In genomic region chr14:104798300-104799238, GRCh38 we compare ENCODE assay signal across 10 cellular contexts. TPM values are rescaled to one million over a fixed set of nuclear protein-coding genes. Genes with fewer than 3 reads are reported as not detected.
A peak's percentile ranks its signal among the peaks of the same experiment; 100 is the strongest.
DNase-seq lines count a peak whose midpoint lies in the region; ATAC-seq and TF ChIP-seq lines count a peak whose summit lies in the region.
"Had no signal": no experiment of that assay in that cellular context is flagged by ENCODE, and none has a peak within 500 bp of the region (broad histone marks: within the 10 kb centered on the region; RNA-seq: fewer than 3 reads in every experiment).

No MANE protein-coding gene starts in this region.

- H3K4me3 ChIP-seq in CD8-positive, alpha-beta T cell (ENCODE audit: low read depth, low read length): no peak overlapping the region
- H3K4me3 ChIP-seq in Peyer's patch (no peak overlapping the region), right cardiac atrium (ENCODE audit: low read length) (no peak overlapping the region), rectal smooth muscle tissue (ENCODE audit: low read length) (no peak overlapping the region)

- intact Hi-C loops in CD8-positive, alpha-beta T cell (cut with DNase I, micrococcal nuclease): loop anchor here (5.0 to 10.0 kb wide), 3 partner anchors 189 to 519 kb away; partner anchors contain the start of genes BTBD6 (in 1 of the 2) and CLBA1 (in 1 of the 2)
- intact Hi-C loops in right cardiac atrium (cut with DNase I): no loop called here

- peak overlapping the region; percentile 74 for H3K27ac Mint-ChIP-seq in CD8-positive, alpha-beta T cell

- H3K27me3 Mint-ChIP-seq in CD8-positive, alpha-beta T cell (ENCODE audit: low read depth): no peaks in the 10 kb centered on the region

- no peak overlapping the region for H3K9ac ChIP-seq in rectal smooth muscle tissue (ENCODE audit: low read length)

- peaks cover 40% of the 10 kb centered on the region for H3K4me1 Mint-ChIP-seq in CD8-positive, alpha-beta T cell (ENCODE audit: low read depth)

- H3K4me3 Mint-ChIP-seq in CD8-positive, alpha-beta T cell: peak overlapping the region; percentile 79

- POLR2A ChIA-PET in CD8-positive, alpha-beta T cell (lab: Charles Lee): no interaction called here

- no peaks in the 10 kb centered on the region for H3K36me3 ChIP-seq in CD8-positive, alpha-beta T cell (ENCODE audit: insufficient read depth, low read length)
- H3K36me3 ChIP-seq in Peyer's patch (no peaks in the 10 kb centered on the region), rectal smooth muscle tissue (ENCODE audit: control insufficient read depth, insufficient read depth, low read length) (no peaks in the 10 kb centered on the region)

- no peaks in the 10 kb centered on the region for H3K27me3 ChIP-seq in CD8-positive, alpha-beta T cell (ENCODE audit: insufficient read depth, low read length)
- H3K27me3 ChIP-seq in Peyer's patch: no peaks in the 10 kb centered on the region
- no peaks in the 10 kb centered on the region for H3K27me3 ChIP-seq in right cardiac atrium (ENCODE audit: control insufficient read depth, insufficient read depth)
- H3K27me3 ChIP-seq in rectal smooth muscle tissue (ENCODE audit: control insufficient read depth, insufficient read depth, low read length): no peaks in the 10 kb centered on the region

- H3K9me3 Mint-ChIP-seq in CD8-positive, alpha-beta T cell: no peaks in the 10 kb centered on the region
- H3K9me3 Mint-ChIP-seq: HFFc6 had no signal

- H3K9me3 ChIP-seq in CD8-positive, alpha-beta T cell (ENCODE audit: low read length): no peaks in the 10 kb centered on the region
- H3K9me3 ChIP-seq in Peyer's patch: no peaks in the 10 kb centered on the region
- H3K9me3 ChIP-seq in right cardiac atrium (ENCODE audit: control insufficient read depth, low read length): no peaks in the 10 kb centered on the region

- TF ChIP-seq CTCF in CD8-positive, alpha-beta T cell (IDR thresholded peaks at IDR 0.05): no peak
- TF ChIP-seq CTCF in Peyer's patch (IDR thresholded peaks at IDR 0.05): no peak

- no peak overlapping the region for H3K27ac ChIP-seq in CD8-positive, alpha-beta T cell (ENCODE audit: low read depth, low read length)
- H3K27ac ChIP-seq in Peyer's patch: peak overlapping the region; percentile 90 to 98 (median 94)
- H3K27ac ChIP-seq in right cardiac atrium (ENCODE audit: low read length): peak overlapping the region; percentile 97
- H3K27ac ChIP-seq in rectal smooth muscle tissue (ENCODE audit: low read depth, low read length): peak overlapping the region; percentile 96

- WGBS in right cardiac atrium: 71% methylated on average over 16 of the region's 16 CpGs

- H3K4me1 ChIP-seq in CD8-positive, alpha-beta T cell (ENCODE audit: insufficient read depth, low read length): peaks cover 42% of the 10 kb centered on the region
- peaks cover 6 to 70% (median 30%) of the 10 kb centered on the region in 4 donors for H3K4me1 ChIP-seq in Peyer's patch
- H3K4me1 ChIP-seq in right cardiac atrium (ENCODE audit: control insufficient read depth, insufficient read depth, low read length): peaks cover 11% of the 10 kb centered on the region
- peaks cover 20% of the 10 kb centered on the region for H3K4me1 ChIP-seq in rectal smooth muscle tissue (ENCODE audit: control insufficient read depth, insufficient read depth, low read length)

- ATAC-seq in CD8-positive, alpha-beta T cell: no peak
- no peak for ATAC-seq in right cardiac atrium
- ATAC-seq in stimulated activated naive CD8-positive, alpha-beta T cell treated with anti-CD3 and anti-CD28 coated beads, Interleukin-15, Interleukin-2, amounts not matched to agents 100 U/mL and 50 U/mL, for 24 hours: no peak
- no peak for ATAC-seq in HG03469 (IDR thresholded peaks at IDR 0.05; ENCODE audit: unreplicated experiment)

- no peak for TF ChIP-seq POLR2A in Peyer's patch (IDR thresholded peaks at IDR 0.05)

- H3K36me3 Mint-ChIP-seq in CD8-positive, alpha-beta T cell: no peaks in the 10 kb centered on the region

- CTCF ChIA-PET in CD8-positive, alpha-beta T cell (lab: Charles Lee): interaction anchor here (1.1 to 1.8 kb wide), 3 partner anchors 27 to 29 kb away, joined by 3 to 7 read pairs (median 4); no protein-coding TSS in a partner anchor

- DNase-seq in CD8-positive, alpha-beta T cell: no peak
- no peak for DNase-seq in Peyer's patch
- peak in 1 of 3 donors; percentile 23 for DNase-seq in right cardiac atrium
- DNase-seq in superior temporal gyrus (ENCODE audit: extremely low spot score): no peak
- no peak for DNase-seq in stimulated activated naive CD8-positive, alpha-beta T cell treated with anti-CD3 and anti-CD28 coated beads, Interleukin-15, Interleukin-2, amounts not matched to agents 100 U/mL and 50 U/mL, for 24 hours
- no peak for DNase-seq in DMS 273 (lab: John Stamatoyannopoulos, UW; ENCODE audit: unreplicated experiment)
- DNase-seq: HFFc6, NCI-H2029 treated with DMSO at 0.1 percent for 48 hours had no signal

RNA-seq across cellular contexts. Expression of gene ZBTB42, which starts 2.3 kb away (rescaled TPM):
- total RNA-seq in CD8-positive, alpha-beta T cell: 1 to 10 TPM; 2.0 to 2.3 TPM
- 10 to 100 TPM in 2 of 4 donors, 1 to 10 TPM in 2; 2.5 to 14.7 (median 10.9) TPM for total RNA-seq in Peyer's patch
- total RNA-seq in right cardiac atrium: 1 to 10 TPM; 6.0 to 7.7 (median 6.6) TPM
- polyA plus RNA-seq in right cardiac atrium: 5.3 TPM

RNA-seq across cellular contexts. Expression of gene AKT1, which starts 3.0 kb away (rescaled TPM):
- total RNA-seq in CD8-positive, alpha-beta T cell: 10 to 100 TPM; 65.7 to 67.7 TPM
- total RNA-seq in Peyer's patch (100 to 1,000 TPM in 2 of 4 donors, 10 to 100 TPM in 2; 85.6 to 259 (median 111) TPM), right cardiac atrium (100 to 1,000 TPM; 120 to 154 (median 126) TPM)
- 101 TPM for polyA plus RNA-seq in right cardiac atrium

RNA-seq across cellular contexts. Expression of gene SIVA1, which starts 45.6 kb away (rescaled TPM):
- 100 to 1,000 TPM; 104 to 115 TPM for total RNA-seq in CD8-positive, alpha-beta T cell
- total RNA-seq in Peyer's patch (100 to 1,000 TPM in 3 of 4 donors, 10 to 100 TPM in 1; 64.6 to 144 (median 115) TPM), right cardiac atrium (10 to 100 TPM; 74.6 to 88.5 (median 85.1) TPM)
- 201 TPM for polyA plus RNA-seq in right cardiac atrium

Comparison
In these comparisons a context has a peak if more than half of its experiments do, and no peak if none do; other contexts are left out.
1. intact Hi-C loops: an anchor here in CD8-positive, alpha-beta T cell (5.0 to 10.0 kb wide); none called in right cardiac atrium.